In genomic region chr10:130396044-130396443, GRCh38 we compare ENCODE assay signal across 3 cellular contexts.
TF ChIP-seq lines count a peak whose summit lies in the region.

No MANE protein-coding gene starts in this region.

TF ChIP-seq in liver, 16 proteins besides CTCF, POLR2A, EP300 and RAD21:
- TF ChIP-seq, protein P1, sequence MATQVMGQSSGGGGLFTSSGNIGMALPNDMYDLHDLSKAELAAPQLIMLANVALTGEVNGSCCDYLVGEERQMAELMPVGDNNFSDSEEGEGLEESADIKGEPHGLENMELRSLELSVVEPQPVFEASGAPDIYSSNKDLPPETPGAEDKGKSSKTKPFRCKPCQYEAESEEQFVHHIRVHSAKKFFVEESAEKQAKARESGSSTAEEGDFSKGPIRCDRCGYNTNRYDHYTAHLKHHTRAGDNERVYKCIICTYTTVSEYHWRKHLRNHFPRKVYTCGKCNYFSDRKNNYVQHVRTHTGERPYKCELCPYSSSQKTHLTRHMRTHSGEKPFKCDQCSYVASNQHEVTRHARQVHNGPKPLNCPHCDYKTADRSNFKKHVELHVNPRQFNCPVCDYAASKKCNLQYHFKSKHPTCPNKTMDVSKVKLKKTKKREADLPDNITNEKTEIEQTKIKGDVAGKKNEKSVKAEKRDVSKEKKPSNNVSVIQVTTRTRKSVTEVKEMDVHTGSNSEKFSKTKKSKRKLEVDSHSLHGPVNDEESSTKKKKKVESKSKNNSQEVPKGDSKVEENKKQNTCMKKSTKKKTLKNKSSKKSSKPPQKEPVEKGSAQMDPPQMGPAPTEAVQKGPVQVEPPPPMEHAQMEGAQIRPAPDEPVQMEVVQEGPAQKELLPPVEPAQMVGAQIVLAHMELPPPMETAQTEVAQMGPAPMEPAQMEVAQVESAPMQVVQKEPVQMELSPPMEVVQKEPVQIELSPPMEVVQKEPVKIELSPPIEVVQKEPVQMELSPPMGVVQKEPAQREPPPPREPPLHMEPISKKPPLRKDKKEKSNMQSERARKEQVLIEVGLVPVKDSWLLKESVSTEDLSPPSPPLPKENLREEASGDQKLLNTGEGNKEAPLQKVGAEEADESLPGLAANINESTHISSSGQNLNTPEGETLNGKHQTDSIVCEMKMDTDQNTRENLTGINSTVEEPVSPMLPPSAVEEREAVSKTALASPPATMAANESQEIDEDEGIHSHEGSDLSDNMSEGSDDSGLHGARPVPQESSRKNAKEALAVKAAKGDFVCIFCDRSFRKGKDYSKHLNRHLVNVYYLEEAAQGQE (IDR thresholded peaks at IDR 0.05), result no peak
- TF ChIP-seq HNF4G (IDR thresholded peaks at IDR 0.05) (no peak), TAF1 (conservative IDR thresholded peaks at IDR 0.05) (no peak), ATF3 (IDR thresholded peaks at IDR 0.05) (no peak), YY1 (IDR thresholded peaks at IDR 0.05) (no peak), FOXA1 (IDR thresholded peaks at IDR 0.05) (no peak), NR2F2 (IDR thresholded peaks at IDR 0.05) (no peak), JUND (IDR thresholded peaks at IDR 0.05) (no peak)
TF ChIP-seq in liver: peak in this region for 0.

TF ChIP-seq in HepG2, 621 proteins besides CTCF, POLR2A, EP300 and RAD21:
- TF ChIP-seq, protein P2, sequence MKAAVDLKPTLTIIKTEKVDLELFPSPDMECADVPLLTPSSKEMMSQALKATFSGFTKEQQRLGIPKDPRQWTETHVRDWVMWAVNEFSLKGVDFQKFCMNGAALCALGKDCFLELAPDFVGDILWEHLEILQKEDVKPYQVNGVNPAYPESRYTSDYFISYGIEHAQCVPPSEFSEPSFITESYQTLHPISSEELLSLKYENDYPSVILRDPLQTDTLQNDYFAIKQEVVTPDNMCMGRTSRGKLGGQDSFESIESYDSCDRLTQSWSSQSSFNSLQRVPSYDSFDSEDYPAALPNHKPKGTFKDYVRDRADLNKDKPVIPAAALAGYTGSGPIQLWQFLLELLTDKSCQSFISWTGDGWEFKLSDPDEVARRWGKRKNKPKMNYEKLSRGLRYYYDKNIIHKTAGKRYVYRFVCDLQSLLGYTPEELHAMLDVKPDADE (CRISPR knock-in tag; IDR thresholded peaks at IDR 0.05), result no peak
- TF ChIP-seq ZBTB39 (CRISPR knock-in tag; IDR thresholded peaks at IDR 0.05), result no peak
- no peak for TF ChIP-seq ZNF296 (CRISPR knock-in tag; conservative IDR thresholded peaks at IDR 0.05)
- no peak for TF ChIP-seq ZNF670 (CRISPR knock-in tag; IDR thresholded peaks at IDR 0.05; ENCODE audit: borderline replicate concordance)
- TF ChIP-seq NFKBIZ (CRISPR knock-in tag; IDR thresholded peaks at IDR 0.05), result no peak
- TF ChIP-seq TGIF2 (CRISPR knock-in tag; IDR thresholded peaks at IDR 0.05), result no peak
- no peak for TF ChIP-seq ZBTB21 (CRISPR knock-in tag; IDR thresholded peaks at IDR 0.05)
- no peak for TF ChIP-seq GABPB1 (CRISPR knock-in tag; IDR thresholded peaks at IDR 0.05)
- no peak for TF ChIP-seq HIVEP1 (CRISPR knock-in tag; IDR thresholded peaks at IDR 0.05)
- no peak for TF ChIP-seq SOX13 (IDR thresholded peaks at IDR 0.05)
- no peak for TF ChIP-seq SOX13 (CRISPR knock-in tag; conservative IDR thresholded peaks at IDR 0.05 in 1 of 2, IDR thresholded peaks at IDR 0.05 in 1 of 2)
- TF ChIP-seq SIN3A (IDR thresholded peaks at IDR 0.05; ENCODE audit: borderline replicate concordance, low read depth, low read length), result no peak
- no peak for TF ChIP-seq ZNF326 (CRISPR knock-in tag; IDR thresholded peaks at IDR 0.05; ENCODE audit: borderline replicate concordance)
- no peak for TF ChIP-seq ZNF232 (CRISPR knock-in tag; IDR thresholded peaks at IDR 0.05; ENCODE audit: borderline replicate concordance)
- no peak for TF ChIP-seq ZNF317 (CRISPR knock-in tag; IDR thresholded peaks at IDR 0.05)
- no peak for TF ChIP-seq ZNF772 (CRISPR knock-in tag; IDR thresholded peaks at IDR 0.05)
- TF ChIP-seq NFE2 (CRISPR knock-in tag; IDR thresholded peaks at IDR 0.05), result no peak

TF ChIP-seq in H1, 55 proteins besides CTCF, POLR2A, EP300 and RAD21:
- no peak for TF ChIP-seq KDM1A (IDR thresholded peaks at IDR 0.05; ENCODE audit: borderline replicate concordance, low read length)
- TF ChIP-seq POLR2AphosphoS5 (IDR thresholded peaks at IDR 0.05; ENCODE audit: low read depth, low read length), result no peak
- TF ChIP-seq RBBP5 (IDR thresholded peaks at IDR 0.05; ENCODE audit: borderline replicate concordance, low read depth, low read length), result no peak
- no peak for TF ChIP-seq CTBP2 (IDR thresholded peaks at IDR 0.05; ENCODE audit: borderline replicate concordance, insufficient read depth, insufficient read length, low read length)
- TF ChIP-seq GABPA (IDR thresholded peaks at IDR 0.05; ENCODE audit: borderline replicate concordance, insufficient read depth, low read length), result no peak
- no peak for TF ChIP-seq PHF8 (conservative IDR thresholded peaks at IDR 0.05; ENCODE audit: low read depth, low read length)
- no peak for TF ChIP-seq KDM4A (IDR thresholded peaks at IDR 0.05; ENCODE audit: low read depth, low read length, severe bottlenecking)
- TF ChIP-seq SAP30 (IDR thresholded peaks at IDR 0.05; ENCODE audit: insufficient read depth, insufficient replicate concordance, low read length), result no peak
- no peak for TF ChIP-seq NANOG (IDR thresholded peaks at IDR 0.05; ENCODE audit: insufficient read depth, low read depth, low read length, poor library complexity, severe bottlenecking)
- no peak for TF ChIP-seq SIRT6 (IDR thresholded peaks at IDR 0.05; ENCODE audit: low read length)
- no peak for TF ChIP-seq ATF3 (IDR thresholded peaks at IDR 0.05; ENCODE audit: insufficient read depth, low read depth, low read length)
